In genomic region chr19:7904074-7905020, GRCh38 we compare ENCODE assay signal across 1 cellular context.
TF ChIP-seq lines count a peak whose summit lies in the region.

No MANE protein-coding gene starts in this region.

TF ChIP-seq in HepG2, 621 proteins besides CTCF, POLR2A, EP300 and RAD21 (continues in another document):
- TF ChIP-seq ZNF800 (CRISPR knock-in tag; IDR thresholded peaks at IDR 0.05) = no peak
- 0 out of 2 replicates have a peak, but pooled peaks have one; percentile 22 for TF ChIP-seq ZFP36L1 (CRISPR knock-in tag; IDR thresholded peaks at IDR 0.05)
- peak; percentile 18 for TF ChIP-seq YY1 (IDR thresholded peaks at IDR 0.05; ENCODE audit: insufficient read depth, insufficient replicate concordance, low read depth, low read length)
- peak; percentile 58; the same call in 1 of the 2 replicates for TF ChIP-seq ZNF572 (CRISPR knock-in tag; IDR thresholded peaks at IDR 0.05)
- TF ChIP-seq TFDP1 (CRISPR knock-in tag; IDR thresholded peaks at IDR 0.05; ENCODE audit: borderline replicate concordance) = no peak
- TF ChIP-seq ZNF687 (CRISPR knock-in tag; IDR thresholded peaks at IDR 0.05) = peak; percentile 28; the same call in 1 of the 2 replicates
- no peak for TF ChIP-seq ZNF501 (CRISPR knock-in tag; IDR thresholded peaks at IDR 0.05)
- TF ChIP-seq ZNF33A (CRISPR knock-in tag; IDR thresholded peaks at IDR 0.05; ENCODE audit: borderline replicate concordance) = no peak
- no peak for TF ChIP-seq SP1 (IDR thresholded peaks at IDR 0.05)
- TF ChIP-seq SP1 (CRISPR knock-in tag; IDR thresholded peaks at IDR 0.05) = no peak
- 0 out of 2 replicates have a peak, but pooled peaks have one; percentile 26 for TF ChIP-seq ZNF317 (CRISPR knock-in tag; IDR thresholded peaks at IDR 0.05)
- TF ChIP-seq ZNF180 (CRISPR knock-in tag; IDR thresholded peaks at IDR 0.05; ENCODE audit: borderline replicate concordance, low read depth) = no peak
- TF ChIP-seq NR2F6 (IDR thresholded peaks at IDR 0.05) = no peak
- 0 out of 2 replicates have a peak, but pooled peaks have one; percentile 23 for TF ChIP-seq NR2F6 (CRISPR knock-in tag; IDR thresholded peaks at IDR 0.05)
- peak; percentile 70; the same call in 1 of the 2 replicates for TF ChIP-seq PATZ1 (CRISPR knock-in tag; IDR thresholded peaks at IDR 0.05)
- TF ChIP-seq GATAD1 (CRISPR knock-in tag; IDR thresholded peaks at IDR 0.05) = peak; percentile 13; the same call in 1 of the 2 replicates
- 0 out of 2 replicates have a peak, but pooled peaks have one; percentile 60 for TF ChIP-seq ZNF790 (CRISPR knock-in tag; IDR thresholded peaks at IDR 0.05; ENCODE audit: borderline replicate concordance)
- TF ChIP-seq NCOR1 (IDR thresholded peaks at IDR 0.05; ENCODE audit: borderline replicate concordance, low read length) = 0 out of 2 replicates have a peak, but pooled peaks have one; percentile 21
- TF ChIP-seq ISL2 (CRISPR knock-in tag; IDR thresholded peaks at IDR 0.05) = 0 out of 2 replicates have a peak, but pooled peaks have one; percentile 9
- 0 out of 2 replicates have a peak, but pooled peaks have one; percentile 42 for TF ChIP-seq ZNF558 (CRISPR knock-in tag; IDR thresholded peaks at IDR 0.05; ENCODE audit: borderline replicate concordance)
- no peak for TF ChIP-seq ZFYVE20 (CRISPR knock-in tag; IDR thresholded peaks at IDR 0.05; ENCODE audit: borderline replicate concordance, low read depth)
- no peak for TF ChIP-seq MXD1 (CRISPR knock-in tag; IDR thresholded peaks at IDR 0.05)
- no peak for TF ChIP-seq FOXP1 (IDR thresholded peaks at IDR 0.05)
- TF ChIP-seq FOXP1 (CRISPR knock-in tag; IDR thresholded peaks at IDR 0.05) = no peak
- peak; percentile 34; the same call in 1 of the 2 replicates for TF ChIP-seq RXRA (CRISPR knock-in tag; IDR thresholded peaks at IDR 0.05)
- TF ChIP-seq RXRB (CRISPR knock-in tag; IDR thresholded peaks at IDR 0.05; ENCODE audit: borderline replicate concordance) = 0 out of 2 replicates have a peak, but pooled peaks have one; percentile 14
- TF ChIP-seq TBL1XR1 (IDR thresholded peaks at IDR 0.05; ENCODE audit: borderline replicate concordance, low read length, partially characterized antibody) = no peak
- no peak for TF ChIP-seq TCF12 (IDR thresholded peaks at IDR 0.05)
- TF ChIP-seq TCF12 (CRISPR knock-in tag; IDR thresholded peaks at IDR 0.05) = peak; percentile 57; the same call in 1 of the 2 replicates
- no peak for TF ChIP-seq SMAD3 (CRISPR knock-in tag; IDR thresholded peaks at IDR 0.05)
- TF ChIP-seq ZNF670 (CRISPR knock-in tag; IDR thresholded peaks at IDR 0.05; ENCODE audit: borderline replicate concordance) = no peak
- TF ChIP-seq SOX6 (IDR thresholded peaks at IDR 0.05) = no peak
- TF ChIP-seq SOX6 (CRISPR knock-in tag; IDR thresholded peaks at IDR 0.05) = no peak
- peak; percentile 25; the same call in 1 of the 2 replicates for TF ChIP-seq ZFX (CRISPR knock-in tag; IDR thresholded peaks at IDR 0.05; ENCODE audit: low read depth)
- 0 out of 2 replicates have a peak, but pooled peaks have one; percentile 15 for TF ChIP-seq ZBTB3 (CRISPR knock-in tag; IDR thresholded peaks at IDR 0.05; ENCODE audit: borderline replicate concordance, low read depth)
- 0 out of 2 replicates have a peak, but pooled peaks have one; percentile 57 for TF ChIP-seq HOXD1 (CRISPR knock-in tag; IDR thresholded peaks at IDR 0.05)
- TF ChIP-seq RFX1 (IDR thresholded peaks at IDR 0.05) = no peak
- TF ChIP-seq ARID3A (IDR thresholded peaks at IDR 0.05; ENCODE audit: low read depth, low read length) = no peak
- TF ChIP-seq THAP8 (CRISPR knock-in tag; IDR thresholded peaks at IDR 0.05; ENCODE audit: borderline replicate concordance) = 0 out of 2 replicates have a peak, but pooled peaks have one; percentile 72
- TF ChIP-seq ZNF609 (CRISPR knock-in tag; IDR thresholded peaks at IDR 0.05; ENCODE audit: borderline replicate concordance) = 0 out of 2 replicates have a peak, but pooled peaks have one; percentile 6
